1 cellular context compared by ENCODE assay signal in genomic region chr2:120384486-120385354, GRCh38.
TF ChIP-seq lines count a peak whose summit lies in the region.

No MANE protein-coding gene starts in this region.

TF ChIP-seq in H1, 55 proteins besides CTCF, POLR2A, EP300 and RAD21 (continued from another document):
- TF ChIP-seq CHD7 (IDR thresholded peaks at IDR 0.05; ENCODE audit: insufficient replicate concordance, low read length) (no peak), SP1 (IDR thresholded peaks at IDR 0.05; ENCODE audit: low read depth, low read length) (no peak), HDAC6 (IDR thresholded peaks at IDR 0.05; ENCODE audit: low read depth, low read length) (no peak), CREB1 (IDR thresholded peaks at IDR 0.05) (no peak), RXRA (IDR thresholded peaks at IDR 0.05; ENCODE audit: insufficient read depth, low read depth, low read length) (no peak), SIX5 (IDR thresholded peaks at IDR 0.05; ENCODE audit: low read depth, low read length) (no peak), CBX5 (IDR thresholded peaks at IDR 0.05; ENCODE audit: low read depth, low read length) (no peak), SP4 (IDR thresholded peaks at IDR 0.05; ENCODE audit: low read length) (no peak), EGR1 (IDR thresholded peaks at IDR 0.05; ENCODE audit: borderline replicate concordance, low read depth, low read length) (no peak), MAX (IDR thresholded peaks at IDR 0.05) (no peak)
